ENCODE assay signal across 1 cellular context in genomic region chr17:76721463-76721862, GRCh38.
TF ChIP-seq lines count a peak whose summit lies in the region.

No MANE protein-coding gene starts in this region.

TF ChIP-seq in HepG2, 621 proteins besides CTCF, POLR2A, EP300 and RAD21:
- TF ChIP-seq TBX2 (CRISPR knock-in tag; IDR thresholded peaks at IDR 0.05; ENCODE audit: borderline replicate concordance), result 0 out of 2 replicates have a peak, but pooled peaks have one; percentile 34
- TF ChIP-seq ZBTB25 (CRISPR knock-in tag; IDR thresholded peaks at IDR 0.05), result no peak
